In the genomic region with DNA sequence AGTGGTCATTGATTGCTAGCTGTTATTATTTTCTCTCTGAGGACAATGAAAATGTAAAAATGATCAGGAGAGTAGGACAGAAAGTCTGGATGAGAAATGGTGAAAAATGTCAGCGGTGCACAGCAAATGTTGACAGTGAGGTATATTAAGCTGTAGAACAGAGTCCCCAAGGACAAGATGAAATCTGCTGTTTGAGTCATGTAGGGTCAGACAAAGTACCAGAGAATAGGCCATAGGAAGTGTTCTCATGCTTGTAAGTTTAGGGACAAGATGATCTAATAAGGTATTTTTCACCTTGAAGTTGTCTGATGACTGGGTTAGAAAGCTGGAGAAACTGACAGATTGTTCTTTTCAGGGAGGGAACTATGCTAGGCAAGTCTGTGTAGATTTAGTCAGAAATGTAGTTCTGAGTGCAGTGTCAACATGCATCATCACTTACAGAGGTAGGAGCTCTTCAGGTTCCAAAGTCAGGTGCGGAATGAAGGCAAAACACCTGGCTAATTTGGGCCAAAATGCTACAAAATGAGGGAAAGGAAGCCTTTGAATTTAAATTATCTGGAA, we compare ENCODE assay signal across 24 cellular contexts.
DNase-seq lines count a peak whose midpoint lies in the region; ATAC-seq and TF ChIP-seq lines count a peak whose summit lies in the region.
"Had no signal": no experiment of that assay in that cellular context is flagged by ENCODE, and none has a peak within 500 bp of the region (broad histone marks: within the 10 kb centered on the region; RNA-seq: fewer than 3 reads in every experiment).

No MANE protein-coding gene starts in this region.

- H3K27me3 ChIP-seq in OCI-LY1 (ENCODE audit: insufficient read depth, low read length) = no peaks in the 10 kb centered on the region
- H3K27me3 ChIP-seq in upper lobe of right lung = no peaks in the 10 kb centered on the region
- H3K27me3 ChIP-seq: Peyer's patch, SJSA1 had no signal

- no peaks in the 10 kb centered on the region for H3K9me3 Mint-ChIP-seq in activated CD4-positive, alpha-beta T cell treated with anti-CD3 and anti-CD28 coated beads for 36 hours (ENCODE audit: low read depth)
- H3K9me3 Mint-ChIP-seq in activated CD4-positive, alpha-beta T cell treated with anti-CD3 and anti-CD28 coated beads, Interleukin-2, amount 10 ng/mL, durations not matched to agents 7 days and 5 days = no peaks in the 10 kb centered on the region
- no peaks in the 10 kb centered on the region for H3K9me3 Mint-ChIP-seq in nephron

- H3K4me1 ChIP-seq in OCI-LY1 (ENCODE audit: insufficient read depth, low read length, severe bottlenecking) (peaks cover 35% of the 10 kb centered on the region), upper lobe of right lung (no peaks in the 10 kb centered on the region)
- H3K4me1 ChIP-seq: Peyer's patch, SJSA1 had no signal

- no peaks in the 10 kb centered on the region for H3K9me2 ChIP-seq in OCI-LY1 (ENCODE audit: low read depth, low read length)

- peak; percentile 12 for ATAC-seq in activated CD4-positive, alpha-beta T cell treated with anti-CD3 and anti-CD28 coated beads for 36 hours
- ATAC-seq in upper lobe of right lung = peak; percentile 83
- no peak for ATAC-seq in HG02852 (IDR thresholded peaks at IDR 0.05; ENCODE audit: unreplicated experiment)
- no peak for ATAC-seq in GM21825 (IDR thresholded peaks at IDR 0.05; ENCODE audit: unreplicated experiment)
- ATAC-seq: GM12878 had no signal

- no peaks in the 10 kb centered on the region for H3K36me3 Mint-ChIP-seq in activated CD4-positive, alpha-beta T cell treated with anti-CD3 and anti-CD28 coated beads for 36 hours (ENCODE audit: low read depth)
- H3K36me3 Mint-ChIP-seq in activated CD4-positive, alpha-beta T cell treated with anti-CD3 and anti-CD28 coated beads, Interleukin-2, amount 10 ng/mL, durations not matched to agents 7 days and 5 days (ENCODE audit: low read depth) = no peaks in the 10 kb centered on the region
- no peaks in the 10 kb centered on the region for H3K36me3 Mint-ChIP-seq in nephron (ENCODE audit: low read depth)
- H3K36me3 Mint-ChIP-seq: CD4-positive, CD25-positive, alpha-beta regulatory T cell had no signal

- no peaks in the 10 kb centered on the region for H3K4me1 Mint-ChIP-seq in activated CD4-positive, alpha-beta T cell treated with anti-CD3 and anti-CD28 coated beads for 36 hours
- no peaks in the 10 kb centered on the region for H3K4me1 Mint-ChIP-seq in activated CD4-positive, alpha-beta T cell treated with anti-CD3 and anti-CD28 coated beads, Interleukin-2, amount 10 ng/mL, durations not matched to agents 7 days and 5 days
- H3K4me1 Mint-ChIP-seq in nephron = peaks cover 27% of the 10 kb centered on the region
- H3K4me1 Mint-ChIP-seq: CD4-positive, CD25-positive, alpha-beta regulatory T cell had no signal

- no peak for DNase-seq in activated CD4-positive, alpha-beta T cell treated with anti-CD3 and anti-CD28 coated beads for 36 hours
- no peak for DNase-seq in activated CD4-positive, alpha-beta T cell treated with anti-CD3 and anti-CD28 coated beads, Interleukin-2, amount 10 ng/mL, durations not matched to agents 7 days and 5 days
- no peak for DNase-seq in upper lobe of right lung
- no peak for DNase-seq in activated gamma-delta T cell treated with Interleukin-2 at 50 U/mL for 16 hours
- DNase-seq: CD4-positive, CD25-positive, alpha-beta regulatory T cell; DMS79 treated with DMSO at 0.1 percent for 48 hours; GOT3; HCEC 1CT; IMR-90; MV-4-11; NCI-H187; NCI-H2107; NCI-H2227 treated with DMSO at 0.1 percent for 48 hours; NCI-H524 treated with DMSO at 0.1 percent for 48 hours; NK-92 treated with Interleukin-12 subunit alpha and Interleukin-12 subunit beta, amount 100 ng/mL, for 24 hours; Peyer's patch; T-helper 1 cell had no signal

- H3K27ac ChIP-seq in OCI-LY1 (ENCODE audit: low read depth, low read length, poor library complexity, severe bottlenecking) (peak overlapping the region; percentile 33), upper lobe of right lung (no peak overlapping the region)
- H3K27ac ChIP-seq: KMS-11, Peyer's patch, SJSA1 had no signal

- no peaks in the 10 kb centered on the region for H4K20me1 ChIP-seq in OCI-LY1 (ENCODE audit: insufficient read depth, low read length)

- POLR2A ChIA-PET in activated CD4-positive, alpha-beta T cell treated with anti-CD3 and anti-CD28 coated beads for 36 hours (lab: Charles Lee) = no interaction called here
- POLR2A ChIA-PET in activated CD4-positive, alpha-beta T cell treated with anti-CD3 and anti-CD28 coated beads, Interleukin-2, amount 10 ng/mL, durations not matched to agents 7 days and 5 days (lab: Charles Lee) = no interaction called here

- H3K4me3 Mint-ChIP-seq in activated CD4-positive, alpha-beta T cell treated with anti-CD3 and anti-CD28 coated beads for 36 hours = no peak overlapping the region
- H3K4me3 Mint-ChIP-seq in activated CD4-positive, alpha-beta T cell treated with anti-CD3 and anti-CD28 coated beads, Interleukin-2, amount 10 ng/mL, durations not matched to agents 7 days and 5 days = no peak overlapping the region
- no peak overlapping the region for H3K4me3 Mint-ChIP-seq in nephron
- H3K4me3 Mint-ChIP-seq: CD4-positive, CD25-positive, alpha-beta regulatory T cell had no signal

- no peaks in the 10 kb centered on the region for H3K27me3 Mint-ChIP-seq in activated CD4-positive, alpha-beta T cell treated with anti-CD3 and anti-CD28 coated beads for 36 hours
- H3K27me3 Mint-ChIP-seq in activated CD4-positive, alpha-beta T cell treated with anti-CD3 and anti-CD28 coated beads, Interleukin-2, amount 10 ng/mL, durations not matched to agents 7 days and 5 days = peaks cover 5% of the 10 kb centered on the region
- H3K27me3 Mint-ChIP-seq in nephron (ENCODE audit: low read depth) = no peaks in the 10 kb centered on the region

- intact Hi-C loops in activated CD4-positive, alpha-beta T cell treated with anti-CD3 and anti-CD28 coated beads for 36 hours (cut with DNase I, micrococcal nuclease) = no loop called here
- intact Hi-C loops in upper lobe of right lung (cut with DNase I) = no loop called here

- CTCF ChIA-PET in activated CD4-positive, alpha-beta T cell treated with anti-CD3 and anti-CD28 coated beads for 36 hours (lab: Charles Lee) = interaction anchor here (0.6 to 0.7 kb wide), 2 partner anchors 9 to 484 kb away, joined by 3 to 4 read pairs; no protein-coding TSS in a partner anchor
- CTCF ChIA-PET in activated CD4-positive, alpha-beta T cell treated with anti-CD3 and anti-CD28 coated beads, Interleukin-2, amount 10 ng/mL, durations not matched to agents 7 days and 5 days (lab: Charles Lee) = no interaction called here

- H3K79me2 ChIP-seq in OCI-LY1 (ENCODE audit: insufficient read depth, low read length) = no peaks in the 10 kb centered on the region

- TF ChIP-seq CTCF in OCI-LY1 (IDR thresholded peaks at IDR 0.05; ENCODE audit: low read length) = no peak
- no peak for TF ChIP-seq CTCF in nephron (IDR thresholded peaks at IDR 0.05; ENCODE audit: unreplicated experiment in 3 of 3)
- no peak for TF ChIP-seq CTCF in upper lobe of right lung (IDR thresholded peaks at IDR 0.05)

- H3K4me3 ChIP-seq in OCI-LY1 (ENCODE audit: low read depth, low read length, poor library complexity, severe bottlenecking) (no peak overlapping the region), upper lobe of right lung (no peak overlapping the region)
- H3K4me3 ChIP-seq: GM12878, Peyer's patch, SJSA1 had no signal

- no peak overlapping the region for H3K27ac Mint-ChIP-seq in activated CD4-positive, alpha-beta T cell treated with anti-CD3 and anti-CD28 coated beads for 36 hours
- H3K27ac Mint-ChIP-seq in activated CD4-positive, alpha-beta T cell treated with anti-CD3 and anti-CD28 coated beads, Interleukin-2, amount 10 ng/mL, durations not matched to agents 7 days and 5 days = no peak overlapping the region
- peak overlapping the region; percentile 4 to 56 (median 18) for H3K27ac Mint-ChIP-seq in nephron

- H3K9me3 ChIP-seq in OCI-LY1 (ENCODE audit: low read length) (no peaks in the 10 kb centered on the region), upper lobe of right lung (no peaks in the 10 kb centered on the region)
- H3K9me3 ChIP-seq: Peyer's patch, SJSA1 had no signal

- 0 out of 2 replicates have a peak overlapping the region, but pooled peaks have one; percentile 21 for H2AFZ ChIP-seq in OCI-LY1 (ENCODE audit: low read length)

- H3K36me3 ChIP-seq in OCI-LY1 (ENCODE audit: insufficient read depth, low read length) = no peaks in the 10 kb centered on the region
- no peaks in the 10 kb centered on the region for H3K36me3 ChIP-seq in upper lobe of right lung
- H3K36me3 ChIP-seq: Peyer's patch, SJSA1 had no signal

- no peaks in the 10 kb centered on the region for H3F3A ChIP-seq in OCI-LY1 (ENCODE audit: insufficient read depth, low read length)

- H3K4me2 ChIP-seq in OCI-LY1 (ENCODE audit: low read length) = no peak overlapping the region
- H3K4me2 ChIP-seq: KMS-11 had no signal

- H3K9ac ChIP-seq in OCI-LY1 (ENCODE audit: low read length) = no peak overlapping the region
- H3K9ac ChIP-seq: KMS-11 had no signal

Comparison
In these comparisons a context has a peak if more than half of its experiments do, and no peak if none do; other contexts are left out.
1. ATAC-seq: peak in activated CD4-positive, alpha-beta T cell treated with anti-CD3 and anti-CD28 coated beads for 36 hours (single experiment) and upper lobe of right lung (single experiment); none in HG02852 (single experiment) and GM21825 (single experiment).
2. H3K27ac Mint-ChIP-seq: peak in nephron (3 of 3); none in activated CD4-positive, alpha-beta T cell treated with anti-CD3 and anti-CD28 coated beads for 36 hours (single experiment) and activated CD4-positive, alpha-beta T cell treated with anti-CD3 and anti-CD28 coated beads, Interleukin-2, amount 10 ng/mL, durations not matched to agents 7 days and 5 days (single experiment).